7 cellular contexts compared by ENCODE assay signal in the genomic region with DNA sequence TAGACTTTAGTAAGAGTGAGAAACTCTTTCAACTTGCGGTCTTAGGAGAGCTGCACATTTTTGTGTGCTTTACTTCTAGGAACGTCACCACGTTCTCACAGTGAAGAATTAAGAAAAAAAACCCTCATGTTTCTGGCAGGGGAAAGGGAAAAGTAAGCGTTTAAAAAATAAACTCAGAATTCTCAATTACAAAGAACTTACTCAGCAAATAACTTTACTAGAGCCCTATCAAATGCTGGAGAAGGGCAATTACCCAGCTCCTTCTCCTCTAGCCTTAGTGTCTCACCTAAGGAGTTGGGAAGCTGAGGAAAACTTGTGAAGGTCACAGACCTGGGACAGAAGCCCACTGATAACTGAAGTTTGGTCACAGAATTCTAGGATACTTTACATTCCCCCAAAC.
"Had no signal": no experiment of that assay in that cellular context is flagged by ENCODE, and none has a peak within 500 bp of the region (broad histone marks: within the 10 kb centered on the region; RNA-seq: fewer than 3 reads in every experiment).

No MANE protein-coding gene starts in this region.

- H3K4me3 Mint-ChIP-seq: H9 had no signal

- H3K9me3 Mint-ChIP-seq: H9 had no signal

- H3K4me3 ChIP-seq: K562 had no signal

- FAIRE-seq: H54, HTR-8/SVneo, K562 had no signal

- H3K4me1 Mint-ChIP-seq: H9 had no signal

- H3K27ac Mint-ChIP-seq: H9 had no signal

- ATAC-seq: K562 had no signal

- DNase-seq: GOT3, H9, HCEC 1CT, KG1 had no signal
